In genomic region chr2:39266139-39266805, GRCh38 we compare ENCODE assay signal across 9 cellular contexts. TPM values are rescaled to one million over a fixed set of nuclear protein-coding genes. Genes with fewer than 3 reads are reported as not detected.
DNase-seq lines count a peak whose midpoint lies in the region; ATAC-seq and TF ChIP-seq lines count a peak whose summit lies in the region.
"Had no signal": no experiment of that assay in that cellular context is flagged by ENCODE, and none has a peak within 500 bp of the region (broad histone marks: within the 10 kb centered on the region; RNA-seq: fewer than 3 reads in every experiment).

No MANE protein-coding gene starts in this region.

- POLR2A ChIA-PET in CD8-positive, alpha-beta T cell (lab: Charles Lee), result no interaction called here

- H3K27ac Mint-ChIP-seq in CD8-positive, alpha-beta T cell, result peak overlapping the region; percentile 19
- peak overlapping the region in 1 of 2 donors; percentile 24 for H3K27ac Mint-ChIP-seq in activated naive CD4-positive, alpha-beta T cell treated with anti-CD3 and anti-CD28 coated beads, Interleukin-2, amount 50 U/mL, for 72 hours

- peaks cover 28% of the 10 kb centered on the region for H3K36me3 Mint-ChIP-seq in CD8-positive, alpha-beta T cell
- no peaks in the 10 kb centered on the region for H3K36me3 Mint-ChIP-seq in activated naive CD4-positive, alpha-beta T cell treated with anti-CD3 and anti-CD28 coated beads, Interleukin-2, amount 50 U/mL, for 72 hours

- no peak for TF ChIP-seq CTCF in CD8-positive, alpha-beta T cell (IDR thresholded peaks at IDR 0.05)
- TF ChIP-seq CTCF in tibial artery (IDR thresholded peaks at IDR 0.05) (no peak), dorsolateral prefrontal cortex (IDR thresholded peaks at IDR 0.05 in 54 of 56, conservative IDR thresholded peaks at IDR 0.05 in 2 of 56; ENCODE audit: low read depth in 1 of 56, partially characterized antibody in 56 of 56) (no peak)

- no peaks in the 10 kb centered on the region for H3K27me3 ChIP-seq in CD8-positive, alpha-beta T cell (ENCODE audit: insufficient read depth, low read length)
- H3K27me3 ChIP-seq in tibial artery, result no peaks in the 10 kb centered on the region
- no peaks in the 10 kb centered on the region for H3K27me3 ChIP-seq in dorsolateral prefrontal cortex

- no peaks in the 10 kb centered on the region for H3K9me3 ChIP-seq in CD8-positive, alpha-beta T cell (ENCODE audit: low read length)
- no peaks in the 10 kb centered on the region for H3K9me3 ChIP-seq in tibial artery

- no peaks in the 10 kb centered on the region for H3K9me3 Mint-ChIP-seq in CD8-positive, alpha-beta T cell
- no peaks in the 10 kb centered on the region for H3K9me3 Mint-ChIP-seq in activated naive CD4-positive, alpha-beta T cell treated with anti-CD3 and anti-CD28 coated beads, Interleukin-2, amount 50 U/mL, for 72 hours

- no peaks in the 10 kb centered on the region for H3K27me3 Mint-ChIP-seq in CD8-positive, alpha-beta T cell (ENCODE audit: low read depth)

- CTCF ChIA-PET in CD8-positive, alpha-beta T cell (lab: Charles Lee), result no interaction called here

- H3K4me1 ChIP-seq in CD8-positive, alpha-beta T cell (ENCODE audit: insufficient read depth, low read length), result peaks cover 24% of the 10 kb centered on the region
- H3K4me1 ChIP-seq in tibial artery, result peaks cover 0 to 11% (median 5%) of the 10 kb centered on the region in 4 donors

- H3K4me3 ChIP-seq in CD8-positive, alpha-beta T cell (ENCODE audit: low read depth, low read length), result no peak overlapping the region
- no peak overlapping the region for H3K4me3 ChIP-seq in tibial artery
- no peak overlapping the region for H3K4me3 ChIP-seq in dorsolateral prefrontal cortex

- H3K27ac ChIP-seq in CD8-positive, alpha-beta T cell (ENCODE audit: low read depth, low read length), result no peak overlapping the region
- H3K27ac ChIP-seq in tibial artery, result no peak overlapping the region
- no peak overlapping the region for H3K27ac ChIP-seq in dorsolateral prefrontal cortex

- no peak overlapping the region for H3K4me3 Mint-ChIP-seq in CD8-positive, alpha-beta T cell

- intact Hi-C loops in CD8-positive, alpha-beta T cell (cut with DNase I, micrococcal nuclease), result no loop called here
- intact Hi-C loops in tibial artery (cut with DNase I; ENCODE audit: low total_unique reads) (no loop called here), dorsolateral prefrontal cortex (cut with DNase I) (loop anchor here in 1 of 2 donors (2.0 kb wide), 1 partner anchor 35 kb away; no protein-coding TSS in a partner anchor)

- no peaks in the 10 kb centered on the region for H3K36me3 ChIP-seq in CD8-positive, alpha-beta T cell (ENCODE audit: insufficient read depth, low read length)
- peaks cover 20 to 33% (median 21%) of the 10 kb centered on the region in 3 donors for H3K36me3 ChIP-seq in tibial artery

- no peak for ATAC-seq in CD8-positive, alpha-beta T cell
- peak; percentile 71 for ATAC-seq in GM19397 (IDR thresholded peaks at IDR 0.05; ENCODE audit: unreplicated experiment)
- ATAC-seq in HG03196 (IDR thresholded peaks at IDR 0.05; ENCODE audit: unreplicated experiment), result peak; percentile 70
- ATAC-seq in activated naive CD4-positive, alpha-beta T cell treated with anti-CD3 and anti-CD28 coated beads, Interleukin-2, amount 50 U/mL, for 72 hours, result peak; percentile 18 to 79

- DNase-seq in CD8-positive, alpha-beta T cell, result no peak
- no peak for DNase-seq in activated naive CD4-positive, alpha-beta T cell treated with anti-CD3 and anti-CD28 coated beads, Interleukin-2, amount 50 U/mL, for 72 hours (ENCODE audit: low spot score in 2 of 2)
- DNase-seq in tibial artery (no peak), activated gamma-delta T cell (lab: John Stamatoyannopoulos, UW) (no peak), dorsolateral prefrontal cortex (no peak), cerebellar cortex (ENCODE audit: low spot score) (no peak)
- DNase-seq: nucleus accumbens had no signal

- peaks cover 13% of the 10 kb centered on the region for H3K4me1 Mint-ChIP-seq in CD8-positive, alpha-beta T cell (ENCODE audit: low read depth)

RNA-seq across cellular contexts. Expression of gene CDKL4, which starts 22.5 kb away (rescaled TPM):
- not detected for total RNA-seq in CD8-positive, alpha-beta T cell
- total RNA-seq in activated naive CD4-positive, alpha-beta T cell treated with anti-CD3 and anti-CD28 coated beads, Interleukin-2, amount 50 U/mL, for 72 hours, result not detected
- total RNA-seq in dorsolateral prefrontal cortex, result 1 to 10 TPM in 105 of 120 experiments, under 1 TPM in 13, not detected in 2; 0.67 to 5.2 (median 2.1) TPM
